ENCODE assay signal across 8 cellular contexts in the genomic region with DNA sequence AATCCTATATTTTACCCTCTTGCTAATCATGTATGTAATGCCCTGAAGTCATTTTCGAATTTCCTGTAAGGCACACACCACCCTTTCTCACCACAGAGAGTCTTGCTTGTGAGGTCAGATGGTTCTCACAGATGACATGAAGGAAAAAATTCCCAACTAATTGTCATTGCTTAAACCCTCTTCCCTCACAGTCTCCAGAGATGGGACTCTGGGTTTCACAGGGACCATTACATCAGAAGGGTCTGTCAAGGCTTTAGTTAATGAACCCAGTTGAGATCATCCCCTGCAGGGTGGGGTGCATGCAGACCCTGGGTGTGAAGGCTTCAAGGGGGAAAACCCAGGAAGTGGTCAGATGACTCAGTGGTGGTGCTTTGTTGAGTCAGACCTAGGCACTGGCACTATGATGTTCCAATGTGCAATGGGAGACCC.
A peak's percentile ranks its signal among the peaks of the same experiment; 100 is the strongest.
DNase-seq lines count a peak whose midpoint lies in the region; ATAC-seq and TF ChIP-seq lines count a peak whose summit lies in the region.

No MANE protein-coding gene starts in this region.

- CTCF ChIA-PET in activated CD8-positive, alpha-beta T cell treated with anti-CD3 and anti-CD28 coated beads, Interleukin-2, amount 10 ng/mL, durations not matched to agents 7 days and 5 days (lab: Charles Lee), result interaction anchor here (1.5 kb wide), 1 partner anchor 12 kb away, joined by 5 read pairs; no protein-coding TSS in a partner anchor

- H3K36me3 Mint-ChIP-seq in activated CD8-positive, alpha-beta T cell treated with anti-CD3 and anti-CD28 coated beads, Interleukin-2, amount 10 ng/mL, durations not matched to agents 7 days and 5 days (ENCODE audit: low read depth), result no peaks in the 10 kb centered on the region

- ATAC-seq in GM18909 (IDR thresholded peaks at IDR 0.05; ENCODE audit: poor library complexity, unreplicated experiment), result peak; percentile 92
- peak; percentile 83 for ATAC-seq in HG02943 (IDR thresholded peaks at IDR 0.05; ENCODE audit: low read depth, unreplicated experiment)
- ATAC-seq in activated CD8-positive, alpha-beta T cell treated with anti-CD3 and anti-CD28 coated beads, Interleukin-2, amount 10 ng/mL, durations not matched to agents 7 days and 5 days, result peak; percentile 71
- no peak for ATAC-seq in heart left ventricle

- TF ChIP-seq POLR2A in heart left ventricle (IDR thresholded peaks at IDR 0.05), result no peak

- peak; percentile 52 for DNase-seq in activated CD8-positive, alpha-beta T cell treated with anti-CD3 and anti-CD28 coated beads, Interleukin-2, amount 10 ng/mL, durations not matched to agents 7 days and 5 days
- peak; percentile 48 for DNase-seq in skeletal muscle cell (ENCODE audit: low read depth)
- no peak for DNase-seq in NCI-H1436 (lab: John Stamatoyannopoulos, UW)
- no peak for DNase-seq in heart left ventricle
- no peak for DNase-seq in epidermal melanocyte (ENCODE audit: insufficient read length, low spot score)
- no peak for DNase-seq in right atrium auricular region (ENCODE audit: low spot score)

- WGBS in heart left ventricle, 4 donors, result 63 to 80% (median 72%) methylated on average over 1 of the region's 1 CpG

- POLR2A ChIA-PET in activated CD8-positive, alpha-beta T cell treated with anti-CD3 and anti-CD28 coated beads, Interleukin-2, amount 10 ng/mL, durations not matched to agents 7 days and 5 days (lab: Charles Lee), result no interaction called here

- no peaks in the 10 kb centered on the region for H3K27me3 Mint-ChIP-seq in activated CD8-positive, alpha-beta T cell treated with anti-CD3 and anti-CD28 coated beads, Interleukin-2, amount 10 ng/mL, durations not matched to agents 7 days and 5 days (ENCODE audit: low read depth)

- H3K4me3 ChIP-seq in skeletal muscle cell (ENCODE audit: low read depth, low read length) (no peak overlapping the region), heart left ventricle (no peak overlapping the region), right atrium auricular region (no peak overlapping the region)

- H3K27ac ChIP-seq in heart left ventricle (no peak overlapping the region), right atrium auricular region (no peak overlapping the region)

- TF ChIP-seq CTCF in heart left ventricle (IDR thresholded peaks at IDR 0.05) (no peak), right atrium auricular region (IDR thresholded peaks at IDR 0.05) (no peak)

- no peaks in the 10 kb centered on the region for H3K27me3 ChIP-seq in heart left ventricle
- no peaks in the 10 kb centered on the region for H3K27me3 ChIP-seq in right atrium auricular region

- no peaks in the 10 kb centered on the region for H3K36me3 ChIP-seq in heart left ventricle
- H3K36me3 ChIP-seq in right atrium auricular region, result no peaks in the 10 kb centered on the region

- peaks cover 0 to 5% (median 0%) of the 10 kb centered on the region in 12 donors for H3K9me3 ChIP-seq in heart left ventricle
- no peaks in the 10 kb centered on the region for H3K9me3 ChIP-seq in right atrium auricular region

- intact Hi-C loops in heart left ventricle (cut with DNase I), result no loop called here

- H3K9me3 Mint-ChIP-seq in activated CD8-positive, alpha-beta T cell treated with anti-CD3 and anti-CD28 coated beads, Interleukin-2, amount 10 ng/mL, durations not matched to agents 7 days and 5 days (ENCODE audit: insufficient read depth), result no peaks in the 10 kb centered on the region

- peaks cover 16% of the 10 kb centered on the region for H3K4me1 Mint-ChIP-seq in activated CD8-positive, alpha-beta T cell treated with anti-CD3 and anti-CD28 coated beads, Interleukin-2, amount 10 ng/mL, durations not matched to agents 7 days and 5 days (ENCODE audit: low read depth)

- H3K4me3 Mint-ChIP-seq in activated CD8-positive, alpha-beta T cell treated with anti-CD3 and anti-CD28 coated beads, Interleukin-2, amount 10 ng/mL, durations not matched to agents 7 days and 5 days, result no peak overlapping the region

- H3K4me1 ChIP-seq in heart left ventricle, result peaks cover 0 to 10% (median 0%) of the 10 kb centered on the region in 12 donors
- no peaks in the 10 kb centered on the region for H3K4me1 ChIP-seq in right atrium auricular region

- no peak overlapping the region for H3K27ac Mint-ChIP-seq in activated CD8-positive, alpha-beta T cell treated with anti-CD3 and anti-CD28 coated beads, Interleukin-2, amount 10 ng/mL, durations not matched to agents 7 days and 5 days

Comparison
In these comparisons a context has a peak if more than half of its experiments do, and no peak if none do; other contexts are left out.
1. ATAC-seq: peak in GM18909 (single experiment), HG02943 (single experiment) and activated CD8-positive, alpha-beta T cell treated with anti-CD3 and anti-CD28 coated beads, Interleukin-2, amount 10 ng/mL, durations not matched to agents 7 days and 5 days (single experiment); none in heart left ventricle (0 of 4).
2. DNase-seq: peak in activated CD8-positive, alpha-beta T cell treated with anti-CD3 and anti-CD28 coated beads, Interleukin-2, amount 10 ng/mL, durations not matched to agents 7 days and 5 days (single experiment) and skeletal muscle cell (single experiment); none in NCI-H1436 (single experiment), heart left ventricle (0 of 5), epidermal melanocyte (single experiment) and right atrium auricular region (single experiment).